In the genomic region with DNA sequence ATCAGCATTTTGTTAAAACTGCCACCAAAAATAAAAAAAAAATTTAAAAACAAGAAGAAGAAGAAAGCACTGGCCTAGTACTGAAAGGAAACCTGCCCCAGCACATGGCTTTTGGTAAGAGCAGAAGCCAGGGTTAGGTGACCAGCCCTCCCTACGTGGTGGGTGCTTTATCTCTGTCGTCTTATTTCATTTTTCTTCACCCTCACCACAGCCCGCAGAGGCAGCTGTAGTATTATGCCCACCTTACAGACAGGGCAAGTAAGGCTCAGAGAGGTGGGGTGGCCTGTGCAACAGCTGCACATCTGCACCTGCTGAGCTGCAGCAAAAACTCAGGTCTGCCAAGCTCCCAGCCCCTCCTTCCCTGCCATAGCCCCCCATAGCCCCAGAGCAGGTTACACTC, we compare ENCODE assay signal across 26 cellular contexts.
DNase-seq lines count a peak whose midpoint lies in the region; ATAC-seq and TF ChIP-seq lines count a peak whose summit lies in the region.
"Had no signal": no experiment of that assay in that cellular context is flagged by ENCODE, and none has a peak within 500 bp of the region (broad histone marks: within the 10 kb centered on the region; RNA-seq: fewer than 3 reads in every experiment).

No MANE protein-coding gene starts in this region.

- H3K79me2 ChIP-seq in DND-41 (ENCODE audit: insufficient read depth, low read length), result no peaks in the 10 kb centered on the region

- CTCF ChIA-PET in activated CD4-positive, alpha-beta T cell treated with anti-CD3 and anti-CD28 coated beads for 36 hours (lab: Charles Lee), result interaction anchor here (0.9 to 4.8 kb wide), 7 partner anchors 9 to 90 kb away, joined by 3 to 32 read pairs (median 5); no protein-coding TSS in a partner anchor

- no peak overlapping the region for H3K9ac ChIP-seq in DND-41 (ENCODE audit: low read depth, low read length)

- no peaks in the 10 kb centered on the region for H3K36me3 ChIP-seq in CD4-positive, CD25-positive, alpha-beta regulatory T cell (ENCODE audit: control insufficient read depth, insufficient read depth, low read length)
- H3K36me3 ChIP-seq in DND-41 (ENCODE audit: insufficient read depth, low read length) (no peaks in the 10 kb centered on the region), SJCRH30 (no peaks in the 10 kb centered on the region)
- H3K36me3 ChIP-seq: adrenal gland, breast epithelium, transverse colon had no signal

- no peaks in the 10 kb centered on the region for H3K9me3 ChIP-seq in CD4-positive, CD25-positive, alpha-beta regulatory T cell (ENCODE audit: control insufficient read depth in 2 of 2, low read length in 2 of 2)
- H3K9me3 ChIP-seq in DND-41 (ENCODE audit: insufficient read depth, low read length, severe bottlenecking), result no peaks in the 10 kb centered on the region
- H3K9me3 ChIP-seq in SJCRH30 (replicated peaks), result no peaks in the 10 kb centered on the region
- H3K9me3 ChIP-seq: adrenal gland, breast epithelium, gastroesophageal sphincter, left ventricle myocardium inferior, transverse colon had no signal

- peaks cover 6% of the 10 kb centered on the region for H3K36me3 Mint-ChIP-seq in CD4-positive, CD25-positive, alpha-beta regulatory T cell
- H3K36me3 Mint-ChIP-seq in central memory CD8-positive, alpha-beta T cell (ENCODE audit: insufficient read depth), result peaks cover 15% of the 10 kb centered on the region
- peaks cover 15% of the 10 kb centered on the region for H3K36me3 Mint-ChIP-seq in neural crest cell (ENCODE audit: low read depth)
- H3K36me3 Mint-ChIP-seq in activated CD4-positive, alpha-beta T cell treated with anti-CD3 and anti-CD28 coated beads for 36 hours (ENCODE audit: low read depth), result peaks cover 3% of the 10 kb centered on the region

- H3K4me1 ChIP-seq in CD4-positive, CD25-positive, alpha-beta regulatory T cell (ENCODE audit: control insufficient read depth, insufficient read depth, low read length, poor library complexity, severe bottlenecking), result peaks cover 55% of the 10 kb centered on the region
- H3K4me1 ChIP-seq in DND-41 (ENCODE audit: insufficient read depth, low read length), result peaks cover 53% of the 10 kb centered on the region
- peaks cover 62% of the 10 kb centered on the region for H3K4me1 ChIP-seq in SJCRH30
- H3K4me1 ChIP-seq: adrenal gland, breast epithelium, left ventricle myocardium inferior had no signal

- H3K4me2 ChIP-seq in DND-41 (ENCODE audit: insufficient read depth, low read length), result no peak overlapping the region

- POLR2A ChIA-PET in activated CD4-positive, alpha-beta T cell treated with anti-CD3 and anti-CD28 coated beads for 36 hours (lab: Charles Lee), result no interaction called here

- H3K27ac ChIP-seq in CD4-positive, CD25-positive, alpha-beta regulatory T cell (ENCODE audit: insufficient read depth, low read length, poor library complexity, severe bottlenecking), result no peak overlapping the region
- H3K27ac ChIP-seq in DND-41 (ENCODE audit: low read length), result no peak overlapping the region
- H3K27ac ChIP-seq in SJCRH30, result no peak overlapping the region; the same call in 1 of the 2 replicates
- H3K27ac ChIP-seq: adrenal gland, breast epithelium, coronary artery, gastroesophageal sphincter, left ventricle myocardium inferior, transverse colon had no signal

- H3K4me3 Mint-ChIP-seq in CD4-positive, CD25-positive, alpha-beta regulatory T cell, result peak overlapping the region in 2 of 4 donors; percentile 9 to 32
- no peak overlapping the region for H3K4me3 Mint-ChIP-seq in central memory CD8-positive, alpha-beta T cell
- no peak overlapping the region for H3K4me3 Mint-ChIP-seq in neural crest cell
- no peak overlapping the region for H3K4me3 Mint-ChIP-seq in activated CD4-positive, alpha-beta T cell treated with anti-CD3 and anti-CD28 coated beads for 36 hours
- H3K4me3 Mint-ChIP-seq: nephron; stimulated activated naive CD8-positive, alpha-beta T cell treated with anti-CD3 and anti-CD28 coated beads, Interleukin-15, Interleukin-2, amounts not matched to agents 100 ng/mL and 50 ng/mL, for 24 hours; WTC11 had no signal

- TF ChIP-seq CTCF in DND-41 (IDR thresholded peaks at IDR 0.05; ENCODE audit: borderline replicate concordance, extremely low read depth, low read length, poor library complexity, severe bottlenecking) (no peak), neural crest cell (conservative IDR thresholded peaks at IDR 0.05) (no peak)

- no peak for ATAC-seq in CD4-positive, CD25-positive, alpha-beta regulatory T cell (ENCODE audit: low read depth in 2 of 2)
- no peak for ATAC-seq in DND-41 (ENCODE audit: insufficient read depth, low read depth)
- ATAC-seq in central memory CD8-positive, alpha-beta T cell (replicated peaks; ENCODE audit: extremely low read depth, poor library complexity, severe bottlenecking), result no peak
- no peak for ATAC-seq in activated CD4-positive, alpha-beta T cell treated with anti-CD3 and anti-CD28 coated beads for 36 hours
- ATAC-seq: gastroesophageal sphincter, sciatic nerve, WTC11 had no signal

- no peak overlapping the region for H2AFZ ChIP-seq in DND-41 (ENCODE audit: low read depth, low read length)

- peaks cover 0 to 1% (median 0%) of the 10 kb centered on the region in 7 donors for H3K9me3 Mint-ChIP-seq in CD4-positive, CD25-positive, alpha-beta regulatory T cell
- H3K9me3 Mint-ChIP-seq in central memory CD8-positive, alpha-beta T cell, result no peaks in the 10 kb centered on the region
- H3K9me3 Mint-ChIP-seq in neural crest cell, result no peaks in the 10 kb centered on the region
- H3K9me3 Mint-ChIP-seq in activated CD4-positive, alpha-beta T cell treated with anti-CD3 and anti-CD28 coated beads for 36 hours (ENCODE audit: low read depth), result no peaks in the 10 kb centered on the region
- H3K9me3 Mint-ChIP-seq: nephron; stimulated activated naive CD8-positive, alpha-beta T cell treated with anti-CD3 and anti-CD28 coated beads, Interleukin-15, Interleukin-2, amounts not matched to agents 100 ng/mL and 50 ng/mL, for 24 hours had no signal

- peaks cover 22 to 70% (median 56%) of the 10 kb centered on the region in 4 donors for H3K4me1 Mint-ChIP-seq in CD4-positive, CD25-positive, alpha-beta regulatory T cell
- peaks cover 79% of the 10 kb centered on the region for H3K4me1 Mint-ChIP-seq in central memory CD8-positive, alpha-beta T cell
- peaks cover 16% of the 10 kb centered on the region for H3K4me1 Mint-ChIP-seq in neural crest cell
- peaks cover 59% of the 10 kb centered on the region for H3K4me1 Mint-ChIP-seq in activated CD4-positive, alpha-beta T cell treated with anti-CD3 and anti-CD28 coated beads for 36 hours

- peak overlapping the region; percentile 62 to 94 (median 76) for H3K27ac Mint-ChIP-seq in CD4-positive, CD25-positive, alpha-beta regulatory T cell
- peak overlapping the region; percentile 46 for H3K27ac Mint-ChIP-seq in central memory CD8-positive, alpha-beta T cell (ENCODE audit: low read depth)
- H3K27ac Mint-ChIP-seq in neural crest cell (ENCODE audit: unreplicated experiment), result peak overlapping the region; percentile 68
- no peak overlapping the region for H3K27ac Mint-ChIP-seq in activated CD4-positive, alpha-beta T cell treated with anti-CD3 and anti-CD28 coated beads for 36 hours
- H3K27ac Mint-ChIP-seq: stimulated activated naive CD8-positive, alpha-beta T cell treated with anti-CD3 and anti-CD28 coated beads, Interleukin-15, Interleukin-2, amounts not matched to agents 100 ng/mL and 50 ng/mL, for 24 hours; WTC11 had no signal

- intact Hi-C loops in activated CD4-positive, alpha-beta T cell treated with anti-CD3 and anti-CD28 coated beads for 36 hours (cut with DNase I, micrococcal nuclease), result loop anchor here (5.0 to 10.0 kb wide), 2 partner anchors 76 to 512 kb away; no protein-coding TSS in a partner anchor

- peaks cover 5% of the 10 kb centered on the region for H3K27me3 Mint-ChIP-seq in CD4-positive, CD25-positive, alpha-beta regulatory T cell
- no peaks in the 10 kb centered on the region for H3K27me3 Mint-ChIP-seq in central memory CD8-positive, alpha-beta T cell
- H3K27me3 Mint-ChIP-seq in neural crest cell (ENCODE audit: low read depth), result no peaks in the 10 kb centered on the region
- peaks cover 6% of the 10 kb centered on the region for H3K27me3 Mint-ChIP-seq in activated CD4-positive, alpha-beta T cell treated with anti-CD3 and anti-CD28 coated beads for 36 hours

- H3K27me3 ChIP-seq in CD4-positive, CD25-positive, alpha-beta regulatory T cell (ENCODE audit: control insufficient read depth, insufficient read depth, low read length), result no peaks in the 10 kb centered on the region
- no peaks in the 10 kb centered on the region for H3K27me3 ChIP-seq in DND-41 (ENCODE audit: insufficient read depth, low read length, poor library complexity)
- no peaks in the 10 kb centered on the region for H3K27me3 ChIP-seq in SJCRH30
- H3K27me3 ChIP-seq: adrenal gland, breast epithelium, gastroesophageal sphincter, transverse colon had no signal

- H4K20me1 ChIP-seq in DND-41 (ENCODE audit: insufficient read depth, low read length), result no peaks in the 10 kb centered on the region

- DNase-seq in CD4-positive, CD25-positive, alpha-beta regulatory T cell, result no peak
- peak; percentile 30 for DNase-seq in DND-41
- DNase-seq in central memory CD8-positive, alpha-beta T cell (ENCODE audit: low spot score in 2 of 2), result no peak
- DNase-seq in neural crest cell (ENCODE audit: low read depth, low spot score), result no peak
- DNase-seq in NCI-H146 treated with DMSO at 0.1 percent for 48 hours (lab: John Stamatoyannopoulos, UW; ENCODE audit: unreplicated experiment), result no peak
- no peak for DNase-seq in SJCRH30
- DNase-seq in activated CD4-positive, alpha-beta T cell treated with anti-CD3 and anti-CD28 coated beads for 36 hours, result no peak
- DNase-seq: activated CD4-positive, alpha-beta T cell treated with anti-CD3 and anti-CD28 coated beads, Interleukin-2, amount 50 U/mL, for 48 hours; activated effector memory CD4-positive, alpha-beta T cell treated with anti-CD3 and anti-CD28 coated beads, Interleukin-2, amount 50 U/mL, for 16 hours; activated T-cell treated with anti-CD3 and anti-CD28 coated beads for 4 hours; adrenal gland; H7; Kasumi-1; left ventricle myocardium inferior; NCI-H2029; NCI-H82; OCI-M1; stimulated activated CD4-positive, alpha-beta T cell treated with anti-CD3 and anti-CD28 coated beads, Interleukin-15, amount 100 ng/mL, for 24 hours; transverse colon had no signal

- H3K4me3 ChIP-seq in CD4-positive, CD25-positive, alpha-beta regulatory T cell (ENCODE audit: low read depth, low read length), result no peak overlapping the region
- H3K4me3 ChIP-seq in DND-41 (ENCODE audit: low read depth in 1 of 2, low read length in 2 of 2) (no peak overlapping the region), SJCRH30 (no peak overlapping the region)
- H3K4me3 ChIP-seq: adrenal gland, breast epithelium, coronary artery, gastroesophageal sphincter, left ventricle myocardium inferior, transverse colon had no signal
